In the genomic region with DNA sequence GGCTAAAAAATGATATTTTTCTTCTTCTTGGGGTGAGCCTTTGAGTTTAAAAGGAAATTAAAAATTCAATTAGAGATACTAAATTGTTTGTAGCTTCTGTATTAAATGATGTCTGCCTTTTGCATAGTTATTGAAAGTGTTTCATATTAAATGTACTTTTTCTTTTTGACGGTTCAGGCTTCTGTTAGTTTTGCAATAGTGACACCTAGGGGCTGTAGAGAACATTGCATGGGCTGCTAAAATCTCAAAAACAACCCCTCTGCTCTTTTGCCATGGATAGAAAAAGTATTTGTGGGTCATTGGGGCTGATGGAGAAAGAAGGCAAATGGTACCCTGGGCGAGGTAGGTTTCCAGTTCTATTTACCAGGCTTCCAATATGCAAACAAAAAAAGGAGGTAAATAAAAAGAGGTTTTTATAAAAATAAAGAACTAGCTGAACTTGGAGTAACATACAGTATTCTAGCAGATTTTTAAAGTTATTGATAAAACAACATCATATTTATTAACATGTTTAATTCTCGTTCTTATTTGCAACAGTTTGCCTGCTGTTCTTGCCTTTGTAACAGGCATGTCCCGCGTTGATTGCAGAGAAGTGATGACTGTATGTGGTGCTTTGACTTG, we compare ENCODE assay signal across 1 cellular context.
TF ChIP-seq lines count a peak whose summit lies in the region.

No MANE protein-coding gene starts in this region.

TF ChIP-seq in endothelial cell of umbilical vein, 7 proteins besides CTCF, POLR2A, EP300 and RAD21:
- TF ChIP-seq EZH2 (IDR thresholded peaks at IDR 0.05; ENCODE audit: borderline replicate concordance, low read depth, low read length, severe bottlenecking) (no peak), FOS (IDR thresholded peaks at IDR 0.05; ENCODE audit: borderline replicate concordance, insufficient read depth, low read length) (no peak), POLR2AphosphoS5 (IDR thresholded peaks at IDR 0.05; ENCODE audit: insufficient read depth, low read depth, low read length) (no peak), GATA2 (IDR thresholded peaks at IDR 0.05; ENCODE audit: insufficient read depth, insufficient read length, low read depth, low read length) (no peak), MYC (IDR thresholded peaks at IDR 0.05; ENCODE audit: low read depth, low read length) (no peak), JUN (IDR thresholded peaks at IDR 0.05; ENCODE audit: borderline replicate concordance, insufficient read depth, insufficient read length, low read depth) (no peak)
- TF ChIP-seq, protein P1, sequence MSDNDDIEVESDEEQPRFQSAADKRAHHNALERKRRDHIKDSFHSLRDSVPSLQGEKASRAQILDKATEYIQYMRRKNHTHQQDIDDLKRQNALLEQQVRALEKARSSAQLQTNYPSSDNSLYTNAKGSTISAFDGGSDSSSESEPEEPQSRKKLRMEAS (IDR thresholded peaks at IDR 0.05; ENCODE audit: insufficient read depth, insufficient read length), result no peak
TF ChIP-seq in endothelial cell of umbilical vein: peak in this region for 0.
